8 cellular contexts compared by ENCODE assay signal in genomic region chr1:6347641-6348487, GRCh38. TPM values are rescaled to one million over a fixed set of nuclear protein-coding genes. Genes with fewer than 3 reads are reported as not detected.
A peak's percentile ranks its signal among the peaks of the same experiment; 100 is the strongest.
DNase-seq lines count a peak whose midpoint lies in the region; ATAC-seq and TF ChIP-seq lines count a peak whose summit lies in the region.

No MANE protein-coding gene starts in this region.

- TF ChIP-seq POLR2A in adrenal gland (IDR thresholded peaks at IDR 0.05) = no peak

- H3K27me3 ChIP-seq in A673 (replicated peaks; ENCODE audit: insufficient read depth, low read depth, low read length, poor library complexity) (no peaks in the 10 kb centered on the region), adrenal gland (no peaks in the 10 kb centered on the region)

- no peak for ATAC-seq in HG03457 (IDR thresholded peaks at IDR 0.05; ENCODE audit: unreplicated experiment)

- H3K9me3 ChIP-seq in A673 (ENCODE audit: low read depth, low read length, poor library complexity, severe bottlenecking) (no peaks in the 10 kb centered on the region), adrenal gland (replicated peaks in 1 of 3) (no peaks in the 10 kb centered on the region)

- peak; percentile 56 for DNase-seq in A673 (ENCODE audit: low spot score)
- DNase-seq in GM13977 (ENCODE audit: low spot score) = peak; percentile 78
- DNase-seq in T-helper 1 cell = peak; percentile 38 to 66 (median 57)
- peak in 6 of 7 donors; percentile 49 to 69 (median 58) for DNase-seq in adrenal gland
- DNase-seq in kidney tubule cell (ENCODE audit: low spot score) = peak; percentile 33
- DNase-seq in stimulated activated CD8-positive, alpha-beta memory T cell treated with anti-CD3 and anti-CD28 coated beads, Interleukin-12 subunit alpha, Interleukin-12 subunit beta, amount 100 ng/mL, for 1 hour (ENCODE audit: low read depth) = peak; percentile 45
- DNase-seq in NCI-H345 (lab: John Stamatoyannopoulos, UW) = no peak

- no peak overlapping the region for H3K27ac ChIP-seq in A673 (ENCODE audit: low read depth, low read length, poor library complexity, severe bottlenecking)
- peak overlapping the region in 1 of 5 donors; percentile 63 for H3K27ac ChIP-seq in adrenal gland

- in situ Hi-C loops in GM13977 (cut with MboI; ENCODE audit: low pct_unique_long_range_greater_than_20kb, low sequenced_read_pairs, unreplicated experiment) = loop anchor here (10.0 kb wide), 1 partner anchor 103 kb away; the partner anchor contains the start of gene HES3

- H3K36me3 ChIP-seq in A673 (ENCODE audit: insufficient read depth, low read length, poor library complexity, severe bottlenecking) (no peaks in the 10 kb centered on the region), adrenal gland (replicated peaks in 1 of 2) (no peaks in the 10 kb centered on the region)

- H3K4me3 ChIP-seq in A673 (ENCODE audit: low read depth, low read length, poor library complexity, severe bottlenecking) (no peak overlapping the region), adrenal gland (no peak overlapping the region)

- TF ChIP-seq CTCF in A673 (conservative IDR thresholded peaks at IDR 0.05; ENCODE audit: low read depth, low read length) = peak; percentile 74
- peak; percentile 84 for TF ChIP-seq CTCF in GM13977 (IDR thresholded peaks at IDR 0.05; ENCODE audit: extremely low read depth, insufficient read depth, missing control alignments)
- peak; percentile 45 to 87 (median 71) for TF ChIP-seq CTCF in adrenal gland (IDR thresholded peaks at IDR 0.05)

- H3K4me1 ChIP-seq in A673 (ENCODE audit: insufficient read depth, low read length, poor library complexity, severe bottlenecking) = no peaks in the 10 kb centered on the region
- peaks cover 14 to 16% of the 10 kb centered on the region in 2 donors for H3K4me1 ChIP-seq in adrenal gland (replicated peaks in 1 of 2)

- intact Hi-C loops in A673 (cut with micrococcal nuclease; ENCODE audit: unreplicated experiment) (no loop called here), adrenal gland (cut with DNase I) (loop anchor here (2.0 to 10.0 kb wide), 3 partner anchors 59 to 293 kb away; no protein-coding TSS in a partner anchor)

- 65 to 69% (median 67%) methylated on average over 15 of the region's 15 CpGs for whole genome bisulfite sequencing in adrenal gland, 4 donors

- POLR2A ChIA-PET in A673 (lab: Charles Lee; ENCODE audit: low non-redundant PET) = no interaction called here

- CTCF ChIA-PET in A673 (lab: Charles Lee) = interaction anchor here (0.6 to 1.0 kb wide), 4 partner anchors 53 to 101 kb away, joined by 3 to 10 read pairs (median 4); no protein-coding TSS in a partner anchor

- BruUV-seq in A673 (replicated peaks; lab: Mats Ljungman, UMichigan) = no TSS peak

RNA-seq across cellular contexts. Expression of gene ACOT7, which starts 45.7 kb away (rescaled TPM):
- 129 and 132 TPM in 2 replicates for total RNA-seq in A673 (2021)
- 10 to 100 TPM in 7 of 8 donors, 1 to 10 TPM in 1; 8.4 to 29.4 (median 15.0) TPM for total RNA-seq in adrenal gland
- 10 to 100 TPM; 11.3 to 26.6 (median 13.0) TPM for polyA plus RNA-seq in adrenal gland
